1 cellular context compared by ENCODE assay signal in the genomic region with DNA sequence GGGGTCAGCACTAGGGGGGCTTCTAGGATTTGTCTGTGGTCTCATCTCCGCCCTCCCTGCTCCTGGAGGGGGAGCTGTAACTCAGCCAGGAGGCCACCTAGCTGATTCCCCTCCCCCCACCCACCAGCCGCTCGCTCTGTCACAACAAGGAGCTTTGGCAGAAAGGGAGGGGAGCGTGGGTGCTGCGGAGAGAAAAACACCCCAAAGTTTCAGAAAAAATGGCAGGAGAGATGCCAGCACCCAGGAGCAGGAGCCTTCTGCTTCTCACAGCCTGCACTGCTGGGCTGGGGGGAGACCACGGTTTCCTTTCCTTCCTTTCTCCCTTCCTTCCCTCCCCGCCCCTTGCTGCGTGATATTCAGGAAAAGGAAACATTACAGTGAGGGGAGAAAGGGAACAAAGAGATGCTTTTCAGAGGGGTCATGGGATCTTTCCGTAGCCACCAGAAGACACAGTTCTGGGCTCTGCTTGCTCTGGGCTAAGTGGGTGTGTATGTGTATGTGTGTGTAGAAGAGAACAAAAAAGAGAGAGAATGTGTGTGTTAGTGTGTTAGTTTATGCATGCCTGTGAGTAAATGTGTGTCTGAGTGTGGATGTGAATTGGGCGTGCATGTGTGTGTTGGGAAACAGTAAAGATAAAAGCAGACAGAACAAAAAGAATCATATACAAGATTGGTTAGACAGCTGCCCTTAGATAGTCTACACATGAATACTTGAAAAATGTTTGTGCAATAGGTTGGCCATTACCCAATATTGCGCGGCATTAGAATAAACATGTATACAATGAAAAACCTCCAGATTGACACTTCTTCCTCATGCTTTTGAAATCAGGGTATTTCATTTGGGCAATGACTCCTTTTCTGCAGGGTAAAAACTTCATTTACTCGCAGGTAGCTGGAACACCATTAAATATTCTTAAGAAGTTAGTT.
TF ChIP-seq lines count a peak whose summit lies in the region.

No MANE protein-coding gene starts in this region.

TF ChIP-seq in K562, 482 proteins besides CTCF, POLR2A, EP300 and RAD21 (continued from another document):
- TF ChIP-seq, protein P1, sequence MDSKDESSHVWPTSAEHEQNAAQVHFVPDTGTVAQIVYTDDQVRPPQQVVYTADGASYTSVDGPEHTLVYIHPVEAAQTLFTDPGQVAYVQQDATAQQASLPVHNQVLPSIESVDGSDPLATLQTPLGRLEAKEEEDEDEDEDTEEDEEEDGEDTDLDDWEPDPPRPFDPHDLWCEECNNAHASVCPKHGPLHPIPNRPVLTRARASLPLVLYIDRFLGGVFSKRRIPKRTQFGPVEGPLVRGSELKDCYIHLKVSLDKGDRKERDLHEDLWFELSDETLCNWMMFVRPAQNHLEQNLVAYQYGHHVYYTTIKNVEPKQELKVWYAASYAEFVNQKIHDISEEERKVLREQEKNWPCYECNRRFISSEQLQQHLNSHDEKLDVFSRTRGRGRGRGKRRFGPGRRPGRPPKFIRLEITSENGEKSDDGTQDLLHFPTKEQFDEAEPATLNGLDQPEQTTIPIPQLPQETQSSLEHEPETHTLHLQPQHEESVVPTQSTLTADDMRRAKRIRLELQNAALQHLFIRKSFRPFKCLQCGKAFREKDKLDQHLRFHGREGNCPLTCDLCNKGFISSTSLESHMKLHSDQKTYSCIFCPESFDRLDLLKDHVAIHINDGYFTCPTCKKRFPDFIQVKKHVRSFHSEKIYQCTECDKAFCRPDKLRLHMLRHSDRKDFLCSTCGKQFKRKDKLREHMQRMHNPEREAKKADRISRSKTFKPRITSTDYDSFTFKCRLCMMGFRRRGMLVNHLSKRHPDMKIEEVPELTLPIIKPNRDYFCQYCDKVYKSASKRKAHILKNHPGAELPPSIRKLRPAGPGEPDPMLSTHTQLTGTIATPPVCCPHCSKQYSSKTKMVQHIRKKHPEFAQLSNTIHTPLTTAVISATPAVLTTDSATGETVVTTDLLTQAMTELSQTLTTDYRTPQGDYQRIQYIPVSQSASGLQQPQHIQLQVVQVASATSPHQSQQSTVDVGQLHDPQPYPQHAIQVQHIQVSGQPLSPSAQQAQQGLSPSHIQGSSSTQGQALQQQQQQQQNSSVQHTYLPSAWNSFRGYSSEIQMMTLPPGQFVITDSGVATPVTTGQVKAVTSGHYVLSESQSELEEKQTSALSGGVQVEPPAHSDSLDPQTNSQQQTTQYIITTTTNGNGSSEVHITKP (IDR thresholded peaks at IDR 0.05; ENCODE audit: partially characterized antibody), result peak; percentile 70
- TF ChIP-seq JUNB (CRISPR knock-in tag; conservative IDR thresholded peaks at IDR 0.05), result no peak
- 0 out of 2 replicates have a peak, but pooled peaks have one; percentile 35 for TF ChIP-seq LEF1 (IDR thresholded peaks at IDR 0.05)
- TF ChIP-seq ATF7 (IDR thresholded peaks at IDR 0.05), result 0 out of 2 replicates have a peak, but pooled peaks have one; percentile 24
- TF ChIP-seq VEZF1 (CRISPR knock-in tag; IDR thresholded peaks at IDR 0.05), result peak; percentile 66; the same call in 1 of the 2 replicates
